ENCODE assay signal across 8 cellular contexts in genomic region chr10:103969436-103969835, GRCh38. TPM values are rescaled to one million over a fixed set of nuclear protein-coding genes. Genes with fewer than 3 reads are reported as not detected.
A peak's percentile ranks its signal among the peaks of the same experiment; 100 is the strongest.
DNase-seq lines count a peak whose midpoint lies in the region; ATAC-seq, FAIRE-seq and TF ChIP-seq lines count a peak whose summit lies in the region.

No MANE protein-coding gene starts in this region.

- H3K9ac ChIP-seq in K562 (ENCODE audit: insufficient read depth in 1 of 2, low read depth in 2 of 2, low read length in 2 of 2) (peak overlapping the region in 1 of 2 experiments; percentile 87; a peak in 3 of 4 replicates), mesenchymal stem cell (ENCODE audit: low read length) (peak overlapping the region; percentile 99)

- CTCF ChIA-PET in K562 (lab: Yijun Ruan, JAX; ENCODE audit: low intra/inter-chr PET ratio), result no interaction called here

- H2BK5ac ChIP-seq in mesenchymal stem cell (ENCODE audit: low read depth, low read length, poor library complexity, severe bottlenecking), result no peak overlapping the region

- no TSS peak for BruUV-seq in K562 (replicated peaks; lab: Mats Ljungman, UMichigan)

- no peak for TF ChIP-seq CTCF in right atrium auricular region (IDR thresholded peaks at IDR 0.05)
- no peak for TF ChIP-seq CTCF in K562 (IDR thresholded peaks at IDR 0.05 in 2 of 3, conservative IDR thresholded peaks at IDR 0.05 in 1 of 3; ENCODE audit: insufficient read depth in 2 of 3, low read depth in 1 of 3, low read length in 3 of 3)

- H3K18ac ChIP-seq in mesenchymal stem cell (ENCODE audit: low read depth in 1 of 2, low read length in 2 of 2), result no peak overlapping the region

- peak overlapping the region; percentile 91 for H3K4me2 ChIP-seq in K562 (ENCODE audit: insufficient read depth, low read length)
- H3K4me2 ChIP-seq in mesenchymal stem cell (ENCODE audit: low read length, poor library complexity, severe bottlenecking), result peak overlapping the region; percentile 54

- H3K36me3 ChIP-seq in right atrium auricular region (no peaks in the 10 kb centered on the region), K562 (ENCODE audit: control insufficient read depth, insufficient read depth, low read length) (0 out of 3 replicates have a peak, but pooled peaks cover 2% of the 10 kb centered on the region), mesenchymal stem cell (ENCODE audit: control insufficient read depth in 1 of 2, insufficient read depth in 2 of 2, low read depth in 1 of 2, low read length in 2 of 2) (no peaks in the 10 kb centered on the region)

- no peak overlapping the region for H4K8ac ChIP-seq in mesenchymal stem cell (ENCODE audit: low read length)

- intact Hi-C loops in left cardiac atrium (cut with DNase I) (loop anchor here in 1 of 2 donors (2.0 kb wide), 1 partner anchor 151 kb away; no protein-coding TSS in a partner anchor), K562 (cut with micrococcal nuclease) (loop anchor here (5.0 kb wide), 2 partner anchors 82 to 153 kb away; partner anchors contain the start of gene SFR1)

- FAIRE-seq in K562 (lab: Jason Lieb, UNC) (peak; percentile 6), HTR-8/SVneo (lab: Jason Lieb, UNC) (no peak)

- in situ Hi-C loops in K562 (cut with MboI), result loop anchor here (5.0 kb wide), 1 partner anchor 82 kb away; no protein-coding TSS in a partner anchor

- peak overlapping the region; percentile 98 for H3K27ac ChIP-seq in right atrium auricular region
- peak overlapping the region; percentile 98 for H3K27ac ChIP-seq in K562 (ENCODE audit: extremely low read depth, low read depth, low read length)
- H3K27ac ChIP-seq in mesenchymal stem cell (ENCODE audit: low read length, poor library complexity, severe bottlenecking), result no peak overlapping the region

- ATAC-seq in left cardiac atrium (no peak), K562 (peak; percentile 35)

- no peak overlapping the region for H2AFZ ChIP-seq in K562 (ENCODE audit: low read depth, low read length)
- no peak overlapping the region for H2AFZ ChIP-seq in mesenchymal stem cell (ENCODE audit: low read depth, low read length)

- no peak overlapping the region for H2BK15ac ChIP-seq in mesenchymal stem cell (ENCODE audit: low read depth, poor library complexity, severe bottlenecking)

- 0% methylated on average over 4 of the region's 4 CpGs for WGBS in K562 (ENCODE audit: insufficient coverage, low coverage, missing lambda C conversion rate)
- 43% methylated on average over 2 of the region's 4 CpGs for WGBS in mesenchymal stem cell

- H2AK5ac ChIP-seq in mesenchymal stem cell (ENCODE audit: low read length, severe bottlenecking), result no peak overlapping the region

- H3K9me3 ChIP-seq in right atrium auricular region, result no peaks in the 10 kb centered on the region
- H3K9me3 ChIP-seq in K562 (replicated peaks; ENCODE audit: control insufficient read depth, insufficient read depth, low read depth, low read length), result no peaks in the 10 kb centered on the region
- H3K9me3 ChIP-seq in mesenchymal stem cell (ENCODE audit: control insufficient read depth, low read length), result no peaks in the 10 kb centered on the region

- H3K4me3 ChIP-seq in right atrium auricular region, result peak overlapping the region; percentile 86 to 93
- H3K4me3 ChIP-seq in K562, result peak overlapping the region; percentile 90
- H3K4me3 ChIP-seq in mesenchymal stem cell (ENCODE audit: insufficient read depth in 1 of 2, low read depth in 1 of 2, low read length in 2 of 2), result peak overlapping the region in 1 of 2 experiments; percentile 100

- POLR2A ChIA-PET in K562 (lab: Yijun Ruan, JAX), result interaction anchor here (0.7 kb wide), 1 partner anchor 33 kb away, joined by 3 read pairs; no protein-coding TSS in a partner anchor

- H3K4ac ChIP-seq in mesenchymal stem cell (ENCODE audit: low read depth in 1 of 2, low read length in 2 of 2), result no peak overlapping the region

- peaks cover 9% of the 10 kb centered on the region for H4K20me1 ChIP-seq in K562 (replicated peaks; ENCODE audit: control insufficient read depth, insufficient read depth, low read length)

- no peak overlapping the region for H3K14ac ChIP-seq in mesenchymal stem cell (ENCODE audit: low read length in 2 of 2)

- no peak overlapping the region for H2BK12ac ChIP-seq in mesenchymal stem cell (ENCODE audit: low read length in 2 of 2)

- no peak overlapping the region for H2BK120ac ChIP-seq in mesenchymal stem cell (ENCODE audit: low read depth, low read length)

- H3K79me1 ChIP-seq in mesenchymal stem cell (replicated peaks; ENCODE audit: low read length, poor library complexity, severe bottlenecking), result peaks cover 7% of the 10 kb centered on the region

- no peak for DNase-seq in right atrium auricular region (ENCODE audit: low spot score)
- DNase-seq in left cardiac atrium, result no peak
- DNase-seq in K562 (ENCODE audit: extremely low read depth in 1 of 4, low spot score in 3 of 4), result peak in 1 of 4 experiments; percentile 5
- peak; percentile 30 for DNase-seq in mesenchymal stem cell
- no peak for DNase-seq in HuH-7 (ENCODE audit: low spot score)
- DNase-seq in HTR-8/SVneo (ENCODE audit: insufficient read length, low spot score), result no peak
- no peak for DNase-seq in NCI-H226
- no peak for DNase-seq in NCI-H2029 treated with DMSO at 0.1 percent for 48 hours (lab: John Stamatoyannopoulos, UW)

- H4K91ac ChIP-seq in mesenchymal stem cell (ENCODE audit: low read length), result no peak overlapping the region

- H3K79me2 ChIP-seq in K562 (ENCODE audit: control insufficient read depth, insufficient read depth, low read length), result peaks cover 82% of the 10 kb centered on the region

- no peak for TF ChIP-seq EP300 in K562 (IDR thresholded peaks at IDR 0.05; ENCODE audit: low read length)

- no peak overlapping the region for H3K23ac ChIP-seq in mesenchymal stem cell (ENCODE audit: low read length in 2 of 2)

- no peaks in the 10 kb centered on the region for H3K27me3 ChIP-seq in right atrium auricular region
- H3K27me3 ChIP-seq in K562 (ENCODE audit: control insufficient read depth in 2 of 2, insufficient read depth in 2 of 2, low read length in 2 of 2), result no peaks in the 10 kb centered on the region
- no peaks in the 10 kb centered on the region for H3K27me3 ChIP-seq in mesenchymal stem cell (ENCODE audit: control insufficient read depth in 1 of 2, insufficient read depth in 1 of 2, low read length in 2 of 2)

- no peaks in the 10 kb centered on the region for H3K9me1 ChIP-seq in K562 (ENCODE audit: control insufficient read depth, insufficient read depth, low read length)

- peaks cover 0 to 37% of the 10 kb centered on the region in 2 donors for H3K4me1 ChIP-seq in right atrium auricular region
- peaks cover 2 to 5% of the 10 kb centered on the region in 2 experiments; a peak in 2 of 5 replicates for H3K4me1 ChIP-seq in K562 (replicated peaks in 1 of 2; ENCODE audit: control insufficient read depth in 2 of 2, insufficient read depth in 2 of 2, low read length in 2 of 2)
- peaks cover 7% of the 10 kb centered on the region for H3K4me1 ChIP-seq in mesenchymal stem cell (ENCODE audit: control insufficient read depth, insufficient read depth, low read depth, low read length)

- TF ChIP-seq POLR2A in K562 (conservative IDR thresholded peaks at IDR 0.05), result no peak

- TF ChIP-seq RAD21 in K562 (CRISPR knock-in tag; conservative IDR thresholded peaks at IDR 0.05 in 1 of 2, IDR thresholded peaks at IDR 0.05 in 1 of 2), result no peak

TF ChIP-seq in K562, 482 proteins besides CTCF, POLR2A, EP300 and RAD21 (continues in another document):
- TF ChIP-seq ZC3H4 (CRISPR knock-in tag; IDR thresholded peaks at IDR 0.05; ENCODE audit: borderline replicate concordance), result no peak

RNA-seq across cellular contexts. Expression of gene SLK, which starts 2.5 kb away (rescaled TPM):
- total RNA-seq in right atrium auricular region, result 10 to 100 TPM; 42.4 to 57.3 TPM
- 10 to 100 TPM; 29.0 to 42.2 TPM for total RNA-seq in left cardiac atrium
- total RNA-seq in K562 (2011; cell fraction: chromatin; rRNA removed; ENCODE audit: low replicate concordance), result 5.1 and 25.0 TPM in 2 replicates
- total RNA-seq in K562 (2011; cell fraction: nucleolus; rRNA removed), result 3.5 and 4.9 TPM in 2 replicates
- 8.1 and 11.5 TPM in 2 replicates for total RNA-seq in K562 (2011; cell fraction: nucleoplasm; rRNA removed)
- 24.0 and 39.9 TPM in 2 replicates for total RNA-seq in K562 (2014; rRNA removed)
- 40.0 and 43.5 TPM in 2 replicates for total RNA-seq in K562 (2014; rRNA removed; fragmentation: Illumina TruSeq; extraction: Trizol)
- 37.4 and 39.0 TPM in 2 replicates for total RNA-seq in K562 (2015; rRNA removed; fragmentation: Illumina TruSeq; extraction: Trizol)
- total RNA-seq in K562 (2021), result 21.6 and 23.4 TPM in 2 replicates
- 10.6 and 14.9 TPM in 2 replicates for polyA plus RNA-seq in K562 (2011; rRNA removed)
- 1.9 and 3.7 TPM in 2 replicates for polyA plus RNA-seq in K562 (2011; cell fraction: cytosol; rRNA removed)
- polyA plus RNA-seq in K562 (2011; cell fraction: nucleus; rRNA removed), result 5.5 and 6.3 TPM in 2 replicates
- 15.6 and 19.0 TPM in 2 replicates for polyA plus RNA-seq in K562 (2012)
- 21.3 and 26.4 TPM in 2 replicates for polyA plus RNA-seq in K562 (2014; fragmentation: Illumina TruSeq; extraction: Trizol)
- polyA plus RNA-seq in K562 (2014; fragmentation: Nextera tagmentation; extraction: Ambion mirVana), result 1 to 10 TPM; 8.2 to 9.2 TPM
- polyA plus RNA-seq in K562 (2014; rRNA removed), result 12.7 and 15.5 TPM in 2 replicates
- polyA minus RNA-seq in K562 (2011; rRNA and poly(A)+ RNA removed), result 32.3 and 40.0 TPM in 2 replicates
- polyA minus RNA-seq in K562 (2011; cell fraction: cytosol; rRNA and poly(A)+ RNA removed), result 19.4 and 19.6 TPM in 2 replicates
- polyA minus RNA-seq in K562 (2011; cell fraction: nucleus; rRNA and poly(A)+ RNA removed), result 6.3 and 13.2 TPM in 2 replicates
- 29.7 TPM for polyA plus RNA-seq in mesenchymal stem cell (2013, experiment 1 of 2)
- polyA plus RNA-seq in mesenchymal stem cell (2013, experiment 2 of 2), result 29.4 TPM

RNA-seq across cellular contexts. Expression of gene STN1, which starts 51.5 kb away (rescaled TPM):
- total RNA-seq in right atrium auricular region (10 to 100 TPM; 26.8 to 35.3 TPM), left cardiac atrium (10 to 100 TPM; 26.7 to 28.5 TPM), K562 (2014; rRNA removed) (9.2 and 10.2 TPM in 2 replicates), K562 (2014; rRNA removed; fragmentation: Illumina TruSeq; extraction: Trizol) (13.6 and 13.8 TPM in 2 replicates), K562 (2015; rRNA removed; fragmentation: Illumina TruSeq; extraction: Trizol) (13.8 and 15.3 TPM in 2 replicates), K562 (2021) (9.0 and 9.1 TPM in 2 replicates)
- total RNA-seq in K562 (2011; cell fraction: chromatin; rRNA removed; ENCODE audit: low replicate concordance), result 5.1 and 6.2 TPM in 2 replicates
- total RNA-seq in K562 (2011; cell fraction: nucleolus; rRNA removed), result 3.3 and 3.8 TPM in 2 replicates
- total RNA-seq in K562 (2011; cell fraction: nucleoplasm; rRNA removed), result 4.1 and 5.1 TPM in 2 replicates
- polyA plus RNA-seq in K562 (2011; rRNA removed) (19.2 and 19.6 TPM in 2 replicates), K562 (2014; fragmentation: Illumina TruSeq; extraction: Trizol) (12.4 and 14.6 TPM in 2 replicates), K562 (2014; fragmentation: Nextera tagmentation; extraction: Ambion mirVana) (10 to 100 TPM; 12.0 to 16.0 TPM), K562 (2014; rRNA removed) (11.2 and 11.6 TPM in 2 replicates)
- polyA plus RNA-seq in K562 (2011; cell fraction: cytosol; rRNA removed), result 11.3 and 16.5 TPM in 2 replicates
- 7.0 and 12.2 TPM in 2 replicates for polyA plus RNA-seq in K562 (2011; cell fraction: nucleus; rRNA removed)
- 12.3 and 16.5 TPM in 2 replicates for polyA plus RNA-seq in K562 (2012)
- polyA minus RNA-seq in K562 (2011; rRNA and poly(A)+ RNA removed), result 16.5 and 19.9 TPM in 2 replicates
- polyA minus RNA-seq in K562 (2011; cell fraction: cytosol; rRNA and poly(A)+ RNA removed), result 5.0 and 6.6 TPM in 2 replicates
- polyA minus RNA-seq in K562 (2011; cell fraction: nucleus; rRNA and poly(A)+ RNA removed), result 2.8 and 8.0 TPM in 2 replicates
- 18.5 TPM for polyA plus RNA-seq in mesenchymal stem cell (2013, experiment 1 of 2)
- polyA plus RNA-seq in mesenchymal stem cell (2013, experiment 2 of 2), result 19.1 TPM
